13 cellular contexts compared by ENCODE assay signal in genomic region chr5:34511915-34512314, GRCh38.
DNase-seq lines count a peak whose midpoint lies in the region; ATAC-seq and TF ChIP-seq lines count a peak whose summit lies in the region.
"Had no signal": no experiment of that assay in that cellular context is flagged by ENCODE, and none has a peak within 500 bp of the region (broad histone marks: within the 10 kb centered on the region; RNA-seq: fewer than 3 reads in every experiment).

No MANE protein-coding gene starts in this region.

- H3K27me3 Mint-ChIP-seq in stimulated activated naive B cell treated with anti-CD40 and anti-IgM and Interleukin-4, amounts not matched to agents 10 μg/mL and 1 μg/mL and 100 μg/mL, for 72 hours: peaks cover 5 to 11% of the 10 kb centered on the region in 2 donors

- no peaks in the 10 kb centered on the region for H3K36me3 ChIP-seq in heart left ventricle
- H3K36me3 ChIP-seq in neuron (ENCODE audit: insufficient read depth, low read length): no peaks in the 10 kb centered on the region
- no peaks in the 10 kb centered on the region for H3K36me3 ChIP-seq in aorta (ENCODE audit: control insufficient read depth in 1 of 2, insufficient read depth in 2 of 2, low read length in 1 of 2)

- H3K27ac Mint-ChIP-seq in stimulated activated naive B cell treated with anti-CD40 and anti-IgM and Interleukin-4, amounts not matched to agents 10 μg/mL and 1 μg/mL and 100 μg/mL, for 72 hours: no peak overlapping the region

- ATAC-seq in heart left ventricle: peak; percentile 58 to 92 (median 81)
- peak; percentile 82 for ATAC-seq in aorta (ENCODE audit: low FRiP score)
- ATAC-seq in stimulated activated naive B cell treated with anti-CD40 and anti-IgM and Interleukin-4, amounts not matched to agents 10 μg/mL and 1 μg/mL and 100 μg/mL, for 72 hours (replicated peaks): no peak
- ATAC-seq: foreskin keratinocyte had no signal

- H2AFZ ChIP-seq in neuron (ENCODE audit: low read depth, low read length): peak overlapping the region; percentile 6

- H3K27me3 ChIP-seq in heart left ventricle (no peaks in the 10 kb centered on the region), neuron (ENCODE audit: insufficient read depth, low read length) (no peaks in the 10 kb centered on the region), aorta (ENCODE audit: control insufficient read depth in 1 of 2, insufficient read depth in 2 of 2, low read length in 1 of 2) (no peaks in the 10 kb centered on the region)
- H3K27me3 ChIP-seq: foreskin keratinocyte had no signal

- H3K4me3 ChIP-seq in heart left ventricle: no peak overlapping the region
- H3K4me3 ChIP-seq in neuron (ENCODE audit: low read length): no peak overlapping the region
- no peak overlapping the region for H3K4me3 ChIP-seq in aorta (ENCODE audit: low read length in 2 of 2)

- H3K4me3 Mint-ChIP-seq in stimulated activated naive B cell treated with anti-CD40 and anti-IgM and Interleukin-4, amounts not matched to agents 10 μg/mL and 1 μg/mL and 100 μg/mL, for 72 hours: no peak overlapping the region

- H3K4me1 Mint-ChIP-seq in stimulated activated naive B cell treated with anti-CD40 and anti-IgM and Interleukin-4, amounts not matched to agents 10 μg/mL and 1 μg/mL and 100 μg/mL, for 72 hours: no peaks in the 10 kb centered on the region

- 35 to 48% (median 43%) methylated on average over 2 of the region's 2 CpGs for WGBS in heart left ventricle, 4 donors
- 8 to 18% methylated on average over 2 of the region's 2 CpGs for WGBS in aorta, 2 donors

- H3K36me3 Mint-ChIP-seq in stimulated activated naive B cell treated with anti-CD40 and anti-IgM and Interleukin-4, amounts not matched to agents 10 μg/mL and 1 μg/mL and 100 μg/mL, for 72 hours: no peaks in the 10 kb centered on the region

- DNase-seq in NCI-H510A treated with DMSO at 0.1 percent for 48 hours (lab: John Stamatoyannopoulos, UW) (peak; percentile 35), NCI-H510A (lab: John Stamatoyannopoulos, UW) (no peak), heart left ventricle (peak in 3 of 5 donors; percentile 34 to 40 (median 38)), aorta (peak in 1 of 2 donors; percentile 61), GF-D8 (lab: John Stamatoyannopoulos, UW) (no peak), hypothalamus (lab: John Stamatoyannopoulos, UW) (no peak)
- DNase-seq in stimulated activated naive B cell treated with anti-CD40 and anti-IgM and Interleukin-4, amounts not matched to agents 10 μg/mL and 1 μg/mL and 100 μg/mL, for 72 hours: no peak
- DNase-seq: ACHN; activated CD4-positive, CD25-positive, alpha-beta regulatory T cell; DMS79; foreskin keratinocyte; NCI-H446 had no signal

- H3K9me3 ChIP-seq in heart left ventricle: no peaks in the 10 kb centered on the region
- H3K9me3 ChIP-seq in neuron (ENCODE audit: low read length): no peaks in the 10 kb centered on the region
- no peaks in the 10 kb centered on the region for H3K9me3 ChIP-seq in aorta (ENCODE audit: control insufficient read depth, low read length)

- peaks cover 0 to 16% (median 0%) of the 10 kb centered on the region in 12 donors for H3K4me1 ChIP-seq in heart left ventricle
- peaks cover 4% of the 10 kb centered on the region for H3K4me1 ChIP-seq in neuron (ENCODE audit: insufficient read depth, low read length)
- H3K4me1 ChIP-seq in aorta (ENCODE audit: control insufficient read depth in 1 of 2, insufficient read depth in 2 of 2, low read length in 2 of 2): peaks cover 3% of the 10 kb centered on the region in 2 donors

- intact Hi-C loops in heart left ventricle (cut with DNase I): no loop called here
- intact Hi-C loops in aorta (cut with DNase I): no loop called here

- peak overlapping the region in 2 of 12 donors; percentile 24 to 60 for H3K27ac ChIP-seq in heart left ventricle
- peak overlapping the region in 1 of 2 donors; percentile 21 for H3K27ac ChIP-seq in aorta (ENCODE audit: low read depth in 1 of 2, low read length in 2 of 2)
- H3K27ac ChIP-seq: foreskin keratinocyte had no signal

- no peaks in the 10 kb centered on the region for H3K9me3 Mint-ChIP-seq in stimulated activated naive B cell treated with anti-CD40 and anti-IgM and Interleukin-4, amounts not matched to agents 10 μg/mL and 1 μg/mL and 100 μg/mL, for 72 hours

- TF ChIP-seq CTCF in heart left ventricle (IDR thresholded peaks at IDR 0.05): no peak

- no peak for TF ChIP-seq POLR2A in heart left ventricle (IDR thresholded peaks at IDR 0.05)

Comparison
In these comparisons a context has a peak if more than half of its experiments do, and no peak if none do; other contexts are left out.
1. DNase-seq: peak in NCI-H510A treated with DMSO at 0.1 percent for 48 hours (single experiment) and heart left ventricle (3 of 5); none in NCI-H510A (single experiment), GF-D8 (single experiment), stimulated activated naive B cell treated with anti-CD40 and anti-IgM and Interleukin-4, amounts not matched to agents 10 μg/mL and 1 μg/mL and 100 μg/mL, for 72 hours (single experiment) and hypothalamus (0 of 51).
2. ATAC-seq: peak in heart left ventricle (4 of 4) and aorta (single experiment); none in stimulated activated naive B cell treated with anti-CD40 and anti-IgM and Interleukin-4, amounts not matched to agents 10 μg/mL and 1 μg/mL and 100 μg/mL, for 72 hours (0 of 2).